31 cellular contexts compared by ENCODE assay signal in the genomic region with DNA sequence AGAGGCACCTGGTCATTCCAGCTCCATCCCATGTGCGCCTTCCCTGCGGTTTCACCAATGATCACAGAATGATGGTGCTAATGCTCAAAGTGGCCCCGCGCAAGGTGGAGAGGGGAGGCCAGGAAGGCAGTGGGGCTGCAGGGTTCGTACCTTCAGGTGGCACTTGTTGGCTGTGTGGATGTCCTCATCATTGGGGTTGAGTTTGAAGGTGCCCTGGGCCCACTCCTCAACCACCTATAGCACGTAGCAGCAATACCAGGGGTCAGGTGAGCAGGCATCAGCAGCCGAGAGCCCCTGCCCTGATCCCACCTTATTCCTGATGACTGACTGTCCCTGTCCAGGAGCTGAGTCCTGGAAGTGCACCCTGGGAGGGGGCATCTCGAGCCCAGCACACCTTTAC. TPM values are rescaled to one million over a fixed set of nuclear protein-coding genes. Genes with fewer than 3 reads are reported as not detected.
DNase-seq lines count a peak whose midpoint lies in the region; ATAC-seq, FAIRE-seq and TF ChIP-seq lines count a peak whose summit lies in the region.
"Had no signal": no experiment of that assay in that cellular context is flagged by ENCODE, and none has a peak within 500 bp of the region (broad histone marks: within the 10 kb centered on the region; RNA-seq: fewer than 3 reads in every experiment).

No MANE protein-coding gene starts in this region.

- TF ChIP-seq CTCF in kidney (IDR thresholded peaks at IDR 0.05; ENCODE audit: borderline replicate concordance, extremely low read depth, insufficient read depth), result no peak
- TF ChIP-seq CTCF in spleen (IDR thresholded peaks at IDR 0.05 in 8 of 11, conservative IDR thresholded peaks at IDR 0.05 in 3 of 11), result no peak
- TF ChIP-seq CTCF in gastroesophageal sphincter (IDR thresholded peaks at IDR 0.05), result no peak

- no peak overlapping the region for H3K4me3 Mint-ChIP-seq in effector memory CD8-positive, alpha-beta T cell
- H3K4me3 Mint-ChIP-seq: B cell; CD4-positive, alpha-beta memory T cell; CD4-positive, CD25-positive, alpha-beta regulatory T cell; CD8-positive, alpha-beta memory T cell had no signal

- H3K9ac ChIP-seq in kidney (ENCODE audit: low read length in 2 of 2), result no peak overlapping the region
- H3K9ac ChIP-seq: BLaER1 treated with 17β-estradiol and CSF1 and Interleukin-3, amounts not matched to agents 10 nM and 100 nM had no signal

- no peak for ATAC-seq in effector memory CD8-positive, alpha-beta T cell (replicated peaks)
- no peak for ATAC-seq in gastroesophageal sphincter
- ATAC-seq: A549, GM12878 had no signal

- H3K4me1 ChIP-seq in kidney (ENCODE audit: control insufficient read depth in 1 of 2, insufficient read depth in 1 of 2, low read depth in 1 of 2, low read length in 2 of 2), result no peaks in the 10 kb centered on the region
- H3K4me1 ChIP-seq in spleen, result no peaks in the 10 kb centered on the region
- no peaks in the 10 kb centered on the region for H3K4me1 ChIP-seq in gastroesophageal sphincter
- H3K4me1 ChIP-seq: A549 had no signal

- TF ChIP-seq POLR2A in spleen (IDR thresholded peaks at IDR 0.05), result no peak
- TF ChIP-seq POLR2A in gastroesophageal sphincter (IDR thresholded peaks at IDR 0.05), result no peak

- no peak overlapping the region for H3K27ac ChIP-seq in kidney (ENCODE audit: low read depth in 2 of 2, low read length in 2 of 2)
- no peak overlapping the region for H3K27ac ChIP-seq in spleen
- no peak overlapping the region for H3K27ac ChIP-seq in gastroesophageal sphincter
- H3K27ac ChIP-seq: 22Rv1; A549; BLaER1 treated with 17β-estradiol and CSF1 and Interleukin-3, amounts not matched to agents 10 nM and 100 nM; C4-2B had no signal

- H3K4me3 ChIP-seq in kidney (ENCODE audit: low read length in 2 of 2) (no peak overlapping the region), spleen (no peak overlapping the region), gastroesophageal sphincter (no peak overlapping the region)
- H3K4me3 ChIP-seq: A549; BLaER1 treated with 17β-estradiol and CSF1 and Interleukin-3, amounts not matched to agents 10 nM and 100 nM; GM12878 had no signal

- WGBS in spleen, 5 donors, result 83 to 97% (median 89%) methylated on average over 4 to 8 of the region's 8 CpGs
- WGBS in gastroesophageal sphincter (ENCODE audit: low coverage in 1 of 2), 2 donors, result 93 to 100% methylated on average over 1 to 3 of the region's 8 CpGs

- no peak for FAIRE-seq in kidney (lab: Jason Lieb, UNC)
- peak; percentile 13 for FAIRE-seq in urothelium cell line (lab: Jason Lieb, UNC)
- FAIRE-seq: A549, GM12878, GM12892, GM19239 had no signal

- DNase-seq in kidney (peak; percentile 24), posterior vena cava (ENCODE audit: low spot score) (peak; percentile 14), spleen (peak; percentile 56), urothelium cell line (ENCODE audit: low spot score) (no peak), CD1c-positive myeloid dendritic cell (ENCODE audit: extremely low spot score) (no peak)
- no peak for DNase-seq in effector memory CD8-positive, alpha-beta T cell
- DNase-seq: AML-193; CD4-positive, alpha-beta memory T cell; CD4-positive, CD25-positive, alpha-beta regulatory T cell; CD8-positive, alpha-beta memory T cell; COR-L47; DMS 273 treated with DMSO at 0.1 percent for 48 hours; DMS153; DMS53; DMS79; DND-41; EL; GDM1 had no signal

- peaks cover 6% of the 10 kb centered on the region for H3K36me3 Mint-ChIP-seq in effector memory CD8-positive, alpha-beta T cell (ENCODE audit: insufficient read depth)

- intact Hi-C loops in kidney (cut with DNase I), result no loop called here
- intact Hi-C loops in posterior vena cava (cut with DNase I), result no loop called here
- intact Hi-C loops in spleen (cut with DNase I; ENCODE audit: low total_unique reads), result no loop called here

- H3K9me3 Mint-ChIP-seq in effector memory CD8-positive, alpha-beta T cell, result no peaks in the 10 kb centered on the region
- H3K9me3 Mint-ChIP-seq: CD4-positive, alpha-beta memory T cell; CD4-positive, CD25-positive, alpha-beta regulatory T cell; CD8-positive, alpha-beta memory T cell had no signal

- no peaks in the 10 kb centered on the region for H3K27me3 ChIP-seq in spleen (replicated peaks in 1 of 7)
- H3K27me3 ChIP-seq in gastroesophageal sphincter, result no peaks in the 10 kb centered on the region
- H3K27me3 ChIP-seq: BLaER1 treated with 17β-estradiol and CSF1 and Interleukin-3, amounts not matched to agents 10 nM and 100 nM had no signal

- H3K27me3 Mint-ChIP-seq in effector memory CD8-positive, alpha-beta T cell, result no peaks in the 10 kb centered on the region
- H3K27me3 Mint-ChIP-seq: B cell; CD4-positive, alpha-beta memory T cell; CD4-positive, CD25-positive, alpha-beta regulatory T cell had no signal

- no peak overlapping the region for H3K27ac Mint-ChIP-seq in effector memory CD8-positive, alpha-beta T cell
- H3K27ac Mint-ChIP-seq: B cell; CD4-positive, alpha-beta memory T cell; CD8-positive, alpha-beta memory T cell had no signal

- no peaks in the 10 kb centered on the region for H3K4me1 Mint-ChIP-seq in effector memory CD8-positive, alpha-beta T cell (ENCODE audit: low read depth in 2 of 2)
- H3K4me1 Mint-ChIP-seq: B cell; CD4-positive, alpha-beta memory T cell; CD4-positive, CD25-positive, alpha-beta regulatory T cell; CD8-positive, alpha-beta memory T cell had no signal

- peaks cover 8 to 18% of the 10 kb centered on the region in 2 donors for H3K36me3 ChIP-seq in kidney (ENCODE audit: control insufficient read depth in 1 of 2, insufficient read depth in 2 of 2, low read length in 2 of 2)
- peaks cover 0 to 95% (median 3%) of the 10 kb centered on the region in 6 donors for H3K36me3 ChIP-seq in spleen
- peaks cover 0 to 51% of the 10 kb centered on the region in 2 donors for H3K36me3 ChIP-seq in gastroesophageal sphincter

- no peaks in the 10 kb centered on the region for H3K9me3 ChIP-seq in kidney (ENCODE audit: control insufficient read depth in 1 of 2, low read length in 2 of 2)
- no peaks in the 10 kb centered on the region for H3K9me3 ChIP-seq in spleen
- H3K9me3 ChIP-seq in gastroesophageal sphincter, result no peaks in the 10 kb centered on the region
- H3K9me3 ChIP-seq: A549; BLaER1 treated with 17β-estradiol and CSF1 and Interleukin-3, amounts not matched to agents 10 nM and 100 nM had no signal

- no peak for TF ChIP-seq EP300 in gastroesophageal sphincter (IDR thresholded peaks at IDR 0.05)

RNA-seq across cellular contexts. Expression of a gene that starts 20.6 kb away (rescaled TPM):
- total RNA-seq in kidney, result 1.1 TPM
- polyA plus RNA-seq in kidney (ENCODE audit: insufficient read depth, low read depth, low replicate concordance), result 1.3 TPM
- total RNA-seq in posterior vena cava, result under 1 TPM; 0.19 to 0.42 TPM
- 1 to 10 TPM in 3 of 7 donors, under 1 TPM in 1, not detected in 3; 0.44 to 2.5 (median 2.2) TPM for total RNA-seq in spleen
- polyA plus RNA-seq in spleen, result 1 to 10 TPM in 2 of 3 donors, under 1 TPM in 1; 0.29 to 2.2 (median 1.6) TPM
- total RNA-seq in gastroesophageal sphincter, result 1 to 10 TPM in 1 of 4 donors, not detected in 3; 2.2 TPM
- total RNA-seq: A172; CD4-positive, CD25-positive, alpha-beta regulatory T cell; Daoy; G401; GM12878 had no signal
- polyA plus RNA-seq: BJ; CD4-positive, alpha-beta memory T cell; CD8-positive, alpha-beta memory T cell; GM12878 had no signal

RNA-seq across cellular contexts. Expression of a gene that starts 38.1 kb away (rescaled TPM):
- 0.60 TPM for total RNA-seq in kidney
- polyA plus RNA-seq in kidney (ENCODE audit: insufficient read depth, low read depth, low replicate concordance), result 0.80 TPM
- 1 to 10 TPM in 1 of 2 donors, under 1 TPM in 1; 0.24 to 1.7 TPM for total RNA-seq in posterior vena cava
- 10 to 100 TPM in 6 of 7 donors, 1 to 10 TPM in 1; 9.6 to 46.6 (median 23.0) TPM for total RNA-seq in spleen
- 10 to 100 TPM; 10.5 to 19.5 (median 15.7) TPM for polyA plus RNA-seq in spleen
- total RNA-seq in gastroesophageal sphincter, result under 1 TPM in 1 of 4 donors, not detected in 3; 0.27 TPM
- total RNA-seq: A172, Daoy, G401 had no signal
- polyA plus RNA-seq: A549, BJ had no signal

Comparison
In these comparisons a context has a peak if more than half of its experiments do, and no peak if none do; other contexts are left out.
1. DNase-seq: peak in kidney (single experiment), posterior vena cava (single experiment) and spleen (single experiment); none in urothelium cell line (single experiment), CD1c-positive myeloid dendritic cell (single experiment) and effector memory CD8-positive, alpha-beta T cell (0 of 3).